3 cellular contexts compared by ENCODE assay signal in genomic region chr17:19014628-19015215, GRCh38.
TF ChIP-seq lines count a peak whose summit lies in the region.

No MANE protein-coding gene starts in this region.

TF ChIP-seq in A549, 52 proteins besides CTCF, POLR2A, EP300 and RAD21:
- no peak for TF ChIP-seq EHF (CRISPR knock-in tag; IDR thresholded peaks at IDR 0.05)
- TF ChIP-seq CHD4 (IDR thresholded peaks at IDR 0.05; ENCODE audit: borderline replicate concordance), result no peak
- 0 out of 2 replicates have a peak, but pooled peaks have one; percentile 26 for TF ChIP-seq E2F6 (IDR thresholded peaks at IDR 0.05; ENCODE audit: borderline replicate concordance, low read depth)
- no peak for TF ChIP-seq NR3C1 (IDR thresholded peaks at IDR 0.05)

TF ChIP-seq in IMR-90, 13 proteins besides CTCF, POLR2A, EP300 and RAD21:
- no peak for TF ChIP-seq USF2 (IDR thresholded peaks at IDR 0.05; ENCODE audit: low read depth, low read length)
- no peak for TF ChIP-seq RCOR1 (IDR thresholded peaks at IDR 0.05; ENCODE audit: insufficient replicate concordance, low read length)
- TF ChIP-seq CEBPB (IDR thresholded peaks at IDR 0.05; ENCODE audit: low read depth, low read length), result no peak
- no peak for TF ChIP-seq FOS (IDR thresholded peaks at IDR 0.05; ENCODE audit: low read depth, low read length)
- TF ChIP-seq MXI1 (IDR thresholded peaks at IDR 0.05; ENCODE audit: borderline replicate concordance, low read depth, low read length), result no peak
- no peak for TF ChIP-seq MAFK (IDR thresholded peaks at IDR 0.05; ENCODE audit: low read depth, low read length)
- TF ChIP-seq ELK1 (IDR thresholded peaks at IDR 0.05; ENCODE audit: borderline replicate concordance, low read depth, low read length), result no peak
- TF ChIP-seq CHD1 (IDR thresholded peaks at IDR 0.05; ENCODE audit: low read depth, low read length), result no peak
- no peak for TF ChIP-seq SMC3 (IDR thresholded peaks at IDR 0.05; ENCODE audit: low read depth, low read length)
- TF ChIP-seq NFE2L2 (IDR thresholded peaks at IDR 0.05; ENCODE audit: low read depth, low read length), result no peak
- no peak for TF ChIP-seq BHLHE40 (IDR thresholded peaks at IDR 0.05; ENCODE audit: low read depth, low read length)
- no peak for TF ChIP-seq RFX5 (IDR thresholded peaks at IDR 0.05; ENCODE audit: low read depth, low read length)

TF ChIP-seq in H1, 55 proteins besides CTCF, POLR2A, EP300 and RAD21:
- TF ChIP-seq USF2 (IDR thresholded peaks at IDR 0.05; ENCODE audit: low read length) (no peak), NRF1 (IDR thresholded peaks at IDR 0.05; ENCODE audit: low read depth, low read length) (no peak), HDAC6 (IDR thresholded peaks at IDR 0.05; ENCODE audit: low read depth, low read length) (no peak), CREB1 (IDR thresholded peaks at IDR 0.05) (no peak), PHF8 (conservative IDR thresholded peaks at IDR 0.05; ENCODE audit: low read depth, low read length) (no peak)
